Comparison of ENCODE assay signal across 17 cellular contexts in the genomic region with DNA sequence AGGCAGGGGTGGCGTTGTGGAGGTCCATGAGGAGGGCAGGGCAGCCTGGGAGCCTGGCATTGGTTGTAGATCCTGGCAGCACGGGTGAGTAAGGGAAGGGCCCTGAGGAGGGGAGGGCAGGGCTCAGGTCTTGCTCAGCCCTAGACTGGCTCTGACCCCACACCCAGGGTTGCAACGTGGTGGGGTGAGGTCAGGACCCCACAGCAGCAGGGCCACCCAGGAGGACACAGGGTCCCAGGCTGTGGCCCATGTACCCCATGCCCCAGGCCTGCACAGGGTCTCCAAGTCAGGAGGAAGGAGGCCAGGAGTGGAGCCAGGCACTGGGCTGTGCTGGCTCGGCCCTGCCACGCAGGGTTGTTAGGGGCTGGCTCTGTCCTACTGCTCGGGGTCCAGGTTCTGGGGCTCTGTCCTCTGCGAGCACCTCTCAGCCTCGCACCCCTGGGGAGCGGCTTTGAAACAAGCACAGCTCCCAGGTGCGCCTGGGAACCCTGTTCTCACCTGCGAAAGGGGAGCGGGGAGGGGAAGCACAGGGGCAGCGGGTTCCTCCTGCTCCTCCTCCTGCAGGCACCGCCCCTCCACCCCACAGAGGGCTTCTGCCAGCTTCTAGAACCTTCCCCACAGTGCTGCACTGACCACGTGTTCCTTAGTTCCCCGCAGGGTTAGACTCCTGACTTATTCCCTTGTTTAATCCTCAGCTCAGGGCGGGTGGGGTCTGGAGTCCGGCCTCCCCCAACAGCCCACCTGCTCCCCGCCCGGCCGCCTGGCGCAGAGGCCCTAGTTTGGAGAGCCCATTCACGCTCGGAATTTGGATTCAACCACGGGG. TPM values are rescaled to one million over a fixed set of nuclear protein-coding genes. Genes with fewer than 3 reads are reported as not detected.
DNase-seq lines count a peak whose midpoint lies in the region; ATAC-seq, FAIRE-seq and TF ChIP-seq lines count a peak whose summit lies in the region.
"Had no signal": no experiment of that assay in that cellular context is flagged by ENCODE, and none has a peak within 500 bp of the region (broad histone marks: within the 10 kb centered on the region; RNA-seq: fewer than 3 reads in every experiment).

No MANE protein-coding gene starts in this region.

- no peak overlapping the region for H4K5ac ChIP-seq in IMR-90 (ENCODE audit: low read depth, low read length)

- intact Hi-C loops in IMR-90 (cut with micrococcal nuclease) = no loop called here
- intact Hi-C loops in kidney (cut with DNase I) = no loop called here
- intact Hi-C loops in gastrocnemius medialis (cut with DNase I; ENCODE audit: low total_unique reads) = no loop called here
- intact Hi-C loops in CD4-positive, alpha-beta memory T cell (cut with micrococcal nuclease) = no loop called here

- H3K36me3 ChIP-seq in IMR-90 (ENCODE audit: control insufficient read depth, insufficient read depth, low read length) = no peaks in the 10 kb centered on the region
- no peaks in the 10 kb centered on the region for H3K36me3 ChIP-seq in kidney (ENCODE audit: control insufficient read depth in 1 of 2, insufficient read depth in 2 of 2, low read length in 2 of 2)
- H3K36me3 ChIP-seq in gastrocnemius medialis = no peaks in the 10 kb centered on the region
- H3K36me3 ChIP-seq in CD4-positive, alpha-beta memory T cell (ENCODE audit: insufficient read depth, low read length) = no peaks in the 10 kb centered on the region
- H3K36me3 ChIP-seq: brain microvascular endothelial cell had no signal

- H2AFZ ChIP-seq in IMR-90 (replicated peaks; ENCODE audit: low read length, poor library complexity) = peak overlapping the region; percentile 0

- H3K79me1 ChIP-seq in IMR-90 (ENCODE audit: low read depth in 1 of 2, low read length in 2 of 2) = no peaks in the 10 kb centered on the region

- H3K9ac ChIP-seq in IMR-90 (ENCODE audit: low read depth, low read length) (no peak overlapping the region), kidney (ENCODE audit: low read length in 2 of 2) (no peak overlapping the region)

- TF ChIP-seq POLR2A in IMR-90 (IDR thresholded peaks at IDR 0.05; ENCODE audit: low read depth, low read length) (no peak), gastrocnemius medialis (IDR thresholded peaks at IDR 0.05) (no peak)

- H3K4ac ChIP-seq in IMR-90 (ENCODE audit: low read depth, low read length) = no peak overlapping the region

- no peak overlapping the region for H4K91ac ChIP-seq in IMR-90 (ENCODE audit: insufficient read depth, low read depth, low read length)

- H2BK120ac ChIP-seq in IMR-90 (ENCODE audit: low read depth, low read length) = no peak overlapping the region

- no peak overlapping the region for H3K14ac ChIP-seq in IMR-90 (replicated peaks; ENCODE audit: low read depth, low read length)

- TF ChIP-seq CTCF in IMR-90 (conservative IDR thresholded peaks at IDR 0.05; ENCODE audit: low read depth, low read length) (no peak), kidney (IDR thresholded peaks at IDR 0.05; ENCODE audit: borderline replicate concordance, extremely low read depth, insufficient read depth) (no peak), gastrocnemius medialis (IDR thresholded peaks at IDR 0.05 in 4 of 5, conservative IDR thresholded peaks at IDR 0.05 in 1 of 5) (no peak)

- H3K23ac ChIP-seq in IMR-90 (ENCODE audit: low read depth, low read length) = no peak overlapping the region

- no TSS peak for BruUV-seq in IMR-90 (replicated peaks; lab: Mats Ljungman, UMichigan)

- H3K36me3 Mint-ChIP-seq in CD4-positive, alpha-beta memory T cell = no peaks in the 10 kb centered on the region
- H3K36me3 Mint-ChIP-seq in activated CD4-positive, alpha-beta T cell treated with anti-CD3 and anti-CD28 coated beads, Interleukin-2, amount 10 ng/mL, durations not matched to agents 7 days and 5 days (ENCODE audit: low read depth) = no peaks in the 10 kb centered on the region
- H3K36me3 Mint-ChIP-seq: activated naive CD4-positive, alpha-beta T cell treated with anti-CD3 and anti-CD28 coated beads, Interleukin-2, amount 50 U/mL, for 24 hours had no signal

- no peak overlapping the region for H3K4me2 ChIP-seq in IMR-90 (ENCODE audit: low read depth, low read length)

- H3K9me1 ChIP-seq in IMR-90 (ENCODE audit: insufficient read depth, low read length) = no peaks in the 10 kb centered on the region

- H2AK9ac ChIP-seq in IMR-90 (replicated peaks; ENCODE audit: low read depth, low read length, poor library complexity) = no peak overlapping the region

- no peak for FAIRE-seq in kidney (lab: Jason Lieb, UNC)
- FAIRE-seq: G401.6 had no signal

- dilution Hi-C loops in IMR-90 (cut with HindIII; ENCODE audit: low sequenced_read_pairs, unreplicated experiment) = no loop called here

- no peak for TF ChIP-seq RAD21 in IMR-90 (IDR thresholded peaks at IDR 0.05; ENCODE audit: low read length)

- POLR2A ChIA-PET in IMR-90 (lab: Charles Lee; ENCODE audit: unreplicated experiment) = no interaction called here
- POLR2A ChIA-PET in CD4-positive, alpha-beta memory T cell (lab: Charles Lee; ENCODE audit: partially characterized antibody) = no interaction called here
- POLR2A ChIA-PET in activated CD4-positive, alpha-beta T cell treated with anti-CD3 and anti-CD28 coated beads, Interleukin-2, amount 10 ng/mL, durations not matched to agents 7 days and 5 days (lab: Charles Lee) = no interaction called here

- ATAC-seq in IMR-90 (ENCODE audit: low read depth) (no peak), gastrocnemius medialis (peak; percentile 23 to 51), GM19395 (IDR thresholded peaks at IDR 0.05; ENCODE audit: unreplicated experiment) (no peak)

- CTCF ChIA-PET in IMR-90 (lab: Yijun Ruan, JAX) = no interaction called here
- CTCF ChIA-PET in CD4-positive, alpha-beta memory T cell (lab: Charles Lee; ENCODE audit: partially characterized antibody) = no interaction called here
- CTCF ChIA-PET in activated CD4-positive, alpha-beta T cell treated with anti-CD3 and anti-CD28 coated beads, Interleukin-2, amount 10 ng/mL, durations not matched to agents 7 days and 5 days (lab: Charles Lee) = no interaction called here

- H4K20me1 ChIP-seq in IMR-90 (ENCODE audit: insufficient read depth, low read length) = no peaks in the 10 kb centered on the region

- no peak overlapping the region for H2BK15ac ChIP-seq in IMR-90 (ENCODE audit: low read depth, low read length)

- H3K9me3 Mint-ChIP-seq in CD4-positive, alpha-beta memory T cell = peaks cover 0 to 6% (median 0%) of the 10 kb centered on the region in 8 donors
- no peaks in the 10 kb centered on the region for H3K9me3 Mint-ChIP-seq in activated CD4-positive, alpha-beta T cell treated with anti-CD3 and anti-CD28 coated beads, Interleukin-2, amount 10 ng/mL, durations not matched to agents 7 days and 5 days

- H3K27ac Mint-ChIP-seq in CD4-positive, alpha-beta memory T cell = no peak overlapping the region
- H3K27ac Mint-ChIP-seq in activated CD4-positive, alpha-beta T cell treated with anti-CD3 and anti-CD28 coated beads, Interleukin-2, amount 10 ng/mL, durations not matched to agents 7 days and 5 days = no peak overlapping the region
- H3K27ac Mint-ChIP-seq: activated naive CD4-positive, alpha-beta T cell treated with anti-CD3 and anti-CD28 coated beads, Interleukin-2, amount 50 U/mL, for 24 hours had no signal

- H3K4me3 Mint-ChIP-seq in CD4-positive, alpha-beta memory T cell = no peak overlapping the region
- no peak overlapping the region for H3K4me3 Mint-ChIP-seq in activated CD4-positive, alpha-beta T cell treated with anti-CD3 and anti-CD28 coated beads, Interleukin-2, amount 10 ng/mL, durations not matched to agents 7 days and 5 days
- H3K4me3 Mint-ChIP-seq: activated naive CD4-positive, alpha-beta T cell treated with anti-CD3 and anti-CD28 coated beads, Interleukin-2, amount 50 U/mL, for 24 hours had no signal

- H3K56ac ChIP-seq in IMR-90 (ENCODE audit: extremely low read depth, insufficient read depth, low read length) = no peak overlapping the region

- no peak overlapping the region for H2AK5ac ChIP-seq in IMR-90 (ENCODE audit: low read depth, low read length)

- H3K4me1 Mint-ChIP-seq in CD4-positive, alpha-beta memory T cell = no peaks in the 10 kb centered on the region
- H3K4me1 Mint-ChIP-seq in activated CD4-positive, alpha-beta T cell treated with anti-CD3 and anti-CD28 coated beads, Interleukin-2, amount 10 ng/mL, durations not matched to agents 7 days and 5 days = no peaks in the 10 kb centered on the region
- H3K4me1 Mint-ChIP-seq: activated naive CD4-positive, alpha-beta T cell treated with anti-CD3 and anti-CD28 coated beads, Interleukin-2, amount 50 U/mL, for 24 hours had no signal

- no peak overlapping the region for H4K8ac ChIP-seq in IMR-90 (ENCODE audit: low read depth in 2 of 2, low read length in 2 of 2)

- H3K4me3 ChIP-seq in IMR-90 (ENCODE audit: insufficient read depth, low read depth, low read length) (no peak overlapping the region), kidney (ENCODE audit: low read length in 2 of 2) (no peak overlapping the region), gastrocnemius medialis (peak overlapping the region in 2 of 4 donors; percentile 1 to 24)
- no peak overlapping the region for H3K4me3 ChIP-seq in CD4-positive, alpha-beta memory T cell (ENCODE audit: low read length in 2 of 2)

- H3K27me3 ChIP-seq in IMR-90 (ENCODE audit: control insufficient read depth, insufficient read depth, low read length) = peaks cover 14% of the 10 kb centered on the region
- H3K27me3 ChIP-seq in gastrocnemius medialis = no peaks in the 10 kb centered on the region
- no peaks in the 10 kb centered on the region for H3K27me3 ChIP-seq in CD4-positive, alpha-beta memory T cell (ENCODE audit: insufficient read depth, low read length)
- H3K27me3 ChIP-seq: brain microvascular endothelial cell had no signal

- H2BK20ac ChIP-seq in IMR-90 (ENCODE audit: low read depth, low read length) = no peak overlapping the region

- in situ Hi-C loops in IMR-90 (cut with MboI; ENCODE audit: low sequenced_read_pairs) = no loop called here
- in situ Hi-C loops in gastrocnemius medialis (cut with MboI; ENCODE audit: low sequenced_read_pairs in 4 of 4) = no loop called here

- no peak for DNase-seq in IMR-90
- DNase-seq in caudate nucleus (lab: John Stamatoyannopoulos, UW) = peak in 2 of 61 donors; percentile 32 to 33
- DNase-seq in kidney = peak; percentile 63
- DNase-seq in gastrocnemius medialis = no peak
- DNase-seq in stimulated activated CD4-positive, alpha-beta T cell treated with anti-CD3 and anti-CD28 coated beads, Interleukin-12 subunit alpha, Interleukin-12 subunit beta, amount 100 ng/mL, for 4 hours = no peak
- DNase-seq in CD4-positive, alpha-beta memory T cell = no peak
- DNase-seq in activated CD4-positive, alpha-beta T cell treated with anti-CD3 and anti-CD28 coated beads, Interleukin-2, amount 10 ng/mL, durations not matched to agents 7 days and 5 days = no peak
- DNase-seq: brain microvascular endothelial cell; effector CD8-positive, alpha-beta T cell; mesendoderm; NCI-H2171; T-helper 2 cell had no signal

- 81% methylated on average over 5 of the region's 25 CpGs; no CpG with 5 or more reads in 1 of the 2 experiments for WGBS in IMR-90 (ENCODE audit: extremely low coverage in 2 of 2, insufficient read length in 1 of 2), 2 experiments

- H3K27ac ChIP-seq in IMR-90 (ENCODE audit: insufficient read depth, low read length) (no peak overlapping the region), caudate nucleus (ENCODE audit: low read depth, low read length) (peak overlapping the region; percentile 58), kidney (ENCODE audit: low read depth in 2 of 2, low read length in 2 of 2) (peak overlapping the region in 1 of 2 donors; percentile 65), gastrocnemius medialis (peak overlapping the region; percentile 54 to 70 (median 62))
- H3K27ac ChIP-seq in CD4-positive, alpha-beta memory T cell (ENCODE audit: low read depth, low read length) = no peak overlapping the region
- H3K27ac ChIP-seq: brain microvascular endothelial cell, RWPE1 had no signal

- no peak overlapping the region for H3K18ac ChIP-seq in IMR-90 (ENCODE audit: low read depth, low read length)

- H3K27me3 Mint-ChIP-seq in CD4-positive, alpha-beta memory T cell = peaks cover 0 to 1% of the 10 kb centered on the region in 2 donors
- peaks cover 10% of the 10 kb centered on the region for H3K27me3 Mint-ChIP-seq in activated CD4-positive, alpha-beta T cell treated with anti-CD3 and anti-CD28 coated beads, Interleukin-2, amount 10 ng/mL, durations not matched to agents 7 days and 5 days
- H3K27me3 Mint-ChIP-seq: activated naive CD4-positive, alpha-beta T cell treated with anti-CD3 and anti-CD28 coated beads, Interleukin-2, amount 50 U/mL, for 24 hours had no signal

- H3K4me1 ChIP-seq in IMR-90 (ENCODE audit: control insufficient read depth, insufficient read depth, low read length) (no peaks in the 10 kb centered on the region), kidney (ENCODE audit: control insufficient read depth in 1 of 2, insufficient read depth in 1 of 2, low read depth in 1 of 2, low read length in 2 of 2) (peaks cover 0 to 4% of the 10 kb centered on the region in 2 donors), gastrocnemius medialis (peaks cover 13 to 15% of the 10 kb centered on the region in 2 donors)
- H3K4me1 ChIP-seq in CD4-positive, alpha-beta memory T cell (ENCODE audit: insufficient read depth, low read length) = no peaks in the 10 kb centered on the region

- no peak overlapping the region for H2BK5ac ChIP-seq in IMR-90 (ENCODE audit: low read depth, low read length, poor library complexity, severe bottlenecking)

- H3K9me3 ChIP-seq in IMR-90 (ENCODE audit: control insufficient read depth, insufficient read depth, low read length) (no peaks in the 10 kb centered on the region), kidney (ENCODE audit: control insufficient read depth in 1 of 2, low read length in 2 of 2) (no peaks in the 10 kb centered on the region), gastrocnemius medialis (no peaks in the 10 kb centered on the region)
- no peaks in the 10 kb centered on the region for H3K9me3 ChIP-seq in CD4-positive, alpha-beta memory T cell (ENCODE audit: control insufficient read depth in 1 of 2, low read length in 2 of 2)
- H3K9me3 ChIP-seq: Caco-2 had no signal

RNA-seq across cellular contexts. Expression of a gene that starts 20.4 kb away (rescaled TPM):
- total RNA-seq in IMR-90 (2012; rRNA removed) (under 0.01 and 0.28 TPM in 2 replicates), kidney (0.91 TPM), gastrocnemius medialis (1 to 10 TPM in 1 of 4 donors, under 1 TPM in 3; 0.36 to 1.5 (median 0.48) TPM)
- polyA plus RNA-seq in IMR-90 (2012; rRNA removed) (0.07 and 0.09 TPM in 2 replicates), kidney (ENCODE audit: insufficient read depth, low read depth, low replicate concordance) (not detected)
- 0.07 TPM in 1 of 2 replicates, not detected in the other for polyA plus RNA-seq in IMR-90 (2012; cell fraction: cytosol; rRNA removed)
- polyA plus RNA-seq in IMR-90 (2012; cell fraction: nucleus; rRNA removed; ENCODE audit: low replicate concordance) = 1.2 and 2.0 TPM in 2 replicates
- total RNA-seq in CD4-positive, alpha-beta memory T cell = 1 to 10 TPM; 2.0 to 2.2 TPM
- polyA plus RNA-seq in CD4-positive, alpha-beta memory T cell = under 1 TPM in 1 of 2 donors, not detected in 1; 0.08 TPM
- total RNA-seq in activated CD4-positive, alpha-beta T cell treated with anti-CD3 and anti-CD28 coated beads, Interleukin-2, amount 10 ng/mL, durations not matched to agents 7 days and 5 days = under 1 TPM; 0.87 to 0.94 TPM

RNA-seq across cellular contexts. Expression of a gene that starts 23.5 kb away (rescaled TPM):
- total RNA-seq in IMR-90 (2012; rRNA removed) = 11.8 and 13.1 TPM in 2 replicates
- 12.0 and 15.7 TPM in 2 replicates for polyA plus RNA-seq in IMR-90 (2012; rRNA removed)
- 9.1 and 13.7 TPM in 2 replicates for polyA plus RNA-seq in IMR-90 (2012; cell fraction: cytosol; rRNA removed)
- 27.6 and 42.6 TPM in 2 replicates for polyA plus RNA-seq in IMR-90 (2012; cell fraction: nucleus; rRNA removed; ENCODE audit: low replicate concordance)
- total RNA-seq in kidney = 35.5 TPM
- 18.0 TPM for polyA plus RNA-seq in kidney (ENCODE audit: insufficient read depth, low read depth, low replicate concordance)
- 10 to 100 TPM in 3 of 4 donors, 1 to 10 TPM in 1; 9.1 to 22.6 (median 21.1) TPM for total RNA-seq in gastrocnemius medialis
- total RNA-seq in CD4-positive, alpha-beta memory T cell = 10 to 100 TPM in 1 of 2 experiments, 1 to 10 TPM in 1; 9.7 to 10.6 TPM
- 1 to 10 TPM in 1 of 2 donors, under 1 TPM in 1; 0.93 to 2.3 TPM for polyA plus RNA-seq in CD4-positive, alpha-beta memory T cell
- total RNA-seq in activated CD4-positive, alpha-beta T cell treated with anti-CD3 and anti-CD28 coated beads, Interleukin-2, amount 10 ng/mL, durations not matched to agents 7 days and 5 days = 10 to 100 TPM in 1 of 2 experiments, 1 to 10 TPM in 1; 9.7 to 10.9 TPM

Comparison
In these comparisons a context has a peak if more than half of its experiments do, and no peak if none do; other contexts are left out.
1. ATAC-seq: peak in gastrocnemius medialis (2 of 2); none in IMR-90 (single experiment) and GM19395 (single experiment).
2. H3K27ac ChIP-seq: peak in caudate nucleus (single experiment) and gastrocnemius medialis (4 of 4); none in IMR-90 (single experiment) and CD4-positive, alpha-beta memory T cell (single experiment).